1 cellular context compared by ENCODE assay signal in genomic region chr12:68622250-68622649, GRCh38.
TF ChIP-seq lines count a peak whose summit lies in the region.

No MANE protein-coding gene starts in this region.

TF ChIP-seq in GM23338, 12 proteins besides CTCF, POLR2A, EP300 and RAD21 (continued from another document):
- TF ChIP-seq ZNF462 (CRISPR knock-in tag; IDR thresholded peaks at IDR 0.05) (no peak), STAT1 (IDR thresholded peaks at IDR 0.05; ENCODE audit: unreplicated experiment) (no peak), CREB1 (CRISPR knock-in tag; IDR thresholded peaks at IDR 0.05; ENCODE audit: low read depth) (no peak), REST (IDR thresholded peaks at IDR 0.05; ENCODE audit: unreplicated experiment) (no peak), POLR2AphosphoS5 (IDR thresholded peaks at IDR 0.05; ENCODE audit: low read depth) (no peak), ZNF114 (CRISPR knock-in tag; IDR thresholded peaks at IDR 0.05) (no peak), EZH2 (IDR thresholded peaks at IDR 0.05; ENCODE audit: low read depth, unreplicated experiment) (no peak)
